ENCODE assay signal across 16 cellular contexts in genomic region chr13:22812793-22813192, GRCh38.
DNase-seq lines count a peak whose midpoint lies in the region; TF ChIP-seq lines count a peak whose summit lies in the region.
"Had no signal": no experiment of that assay in that cellular context is flagged by ENCODE, and none has a peak within 500 bp of the region (broad histone marks: within the 10 kb centered on the region; RNA-seq: fewer than 3 reads in every experiment).

No MANE protein-coding gene starts in this region.

- intact Hi-C loops in adrenal gland (cut with DNase I): no loop called here
- intact Hi-C loops in testis (cut with DNase I; ENCODE audit: low total_unique reads): no loop called here

- TF ChIP-seq POLR2A in adrenal gland (IDR thresholded peaks at IDR 0.05): no peak
- TF ChIP-seq POLR2A in testis (IDR thresholded peaks at IDR 0.05): no peak

- H3K36me3 ChIP-seq in adrenal gland (replicated peaks in 1 of 2): no peaks in the 10 kb centered on the region
- no peaks in the 10 kb centered on the region for H3K36me3 ChIP-seq in iPS-20b (ENCODE audit: insufficient read depth, low read depth, low read length)
- no peaks in the 10 kb centered on the region for H3K36me3 ChIP-seq in testis (ENCODE audit: low read depth, missing control alignments)
- H3K36me3 ChIP-seq: BLaER1 had no signal

- H3K4me3 ChIP-seq in adrenal gland (no peak overlapping the region), iPS-20b (ENCODE audit: low read length) (no peak overlapping the region), testis (no peak overlapping the region)
- H3K4me3 ChIP-seq: BLaER1, body of pancreas had no signal

- peak; percentile 19 for DNase-seq in NCI-H2029 (lab: John Stamatoyannopoulos, UW)
- DNase-seq in adrenal gland: peak in 5 of 7 donors; percentile 33 to 70 (median 39)
- DNase-seq in testis: peak; percentile 53
- no peak for DNase-seq in effector CD4-positive, alpha-beta T cell
- no peak for DNase-seq in SK-N-DZ (ENCODE audit: low spot score)
- DNase-seq in NCI-H2107 treated with DMSO at 0.1 percent for 48 hours (lab: John Stamatoyannopoulos, UW; ENCODE audit: unreplicated experiment): no peak
- DNase-seq: activated CD4-positive, alpha-beta T cell treated with anti-CD3 and anti-CD28 coated beads for 1 hour; hypothalamus; naive B cell; NCI-H69; substantia nigra; T-cell had no signal

- H3K4me1 ChIP-seq in adrenal gland (replicated peaks in 1 of 2) (peaks cover 0 to 13% of the 10 kb centered on the region in 2 donors), iPS-20b (ENCODE audit: insufficient read depth, low read length) (peaks cover 27% of the 10 kb centered on the region), testis (peaks cover 10% of the 10 kb centered on the region)
- H3K4me1 ChIP-seq: BLaER1 had no signal

- 17 to 19% (median 18%) methylated on average over 3 of the region's 3 CpGs for whole genome bisulfite sequencing in adrenal gland, 4 donors
- 24 to 27% methylated on average over 3 of the region's 3 CpGs for WGBS in testis, 2 donors

- H3K27ac ChIP-seq in adrenal gland: no peak overlapping the region
- H3K27ac ChIP-seq in iPS-20b (ENCODE audit: low read length): no peak overlapping the region
- H3K27ac ChIP-seq in testis: peak overlapping the region in 1 of 2 donors; percentile 18
- H3K27ac ChIP-seq: BLaER1, body of pancreas, KMS-11 had no signal

- H3K27me3 ChIP-seq in adrenal gland (peaks cover 2% of the 10 kb centered on the region), iPS-20b (ENCODE audit: insufficient read depth, low read length) (no peaks in the 10 kb centered on the region), testis (no peaks in the 10 kb centered on the region)
- H3K27me3 ChIP-seq: BLaER1, body of pancreas had no signal

- H3K9ac ChIP-seq in iPS-20b (ENCODE audit: low read depth, low read length): 0 out of 2 replicates have a peak overlapping the region, but pooled peaks have one; percentile 56
- H3K9ac ChIP-seq: BLaER1, KMS-11 had no signal

- TF ChIP-seq CTCF in adrenal gland (IDR thresholded peaks at IDR 0.05) (no peak), testis (IDR thresholded peaks at IDR 0.05) (no peak)

- no peaks in the 10 kb centered on the region for H3K9me3 ChIP-seq in adrenal gland (replicated peaks in 1 of 3)
- H3K9me3 ChIP-seq in iPS-20b (ENCODE audit: insufficient read depth, low read depth, low read length): no peaks in the 10 kb centered on the region
- H3K9me3 ChIP-seq in testis: no peaks in the 10 kb centered on the region
- H3K9me3 ChIP-seq: BLaER1, body of pancreas had no signal

Comparison
In these comparisons a context has a peak if more than half of its experiments do, and no peak if none do; other contexts are left out.
1. DNase-seq: peak in NCI-H2029 (single experiment), adrenal gland (5 of 7) and testis (single experiment); none in effector CD4-positive, alpha-beta T cell (single experiment), SK-N-DZ (single experiment) and NCI-H2107 treated with DMSO at 0.1 percent for 48 hours (single experiment).